In genomic region chr3:18516170-18516569, GRCh38 we compare ENCODE assay signal across 8 cellular contexts.
DNase-seq lines count a peak whose midpoint lies in the region; TF ChIP-seq lines count a peak whose summit lies in the region.
"Not testable (repeated sequence)": the region's sequence is repeated elsewhere in the genome, so short reads cannot be mapped to it uniquely, and the experiment has no call there.

No MANE protein-coding gene starts in this region.

- peak overlapping the region; percentile 40 for H3K4me2 ChIP-seq in H9 (ENCODE audit: insufficient read depth, insufficient read length, low read length)
- not testable (repeated sequence) for H3K4me2 ChIP-seq in PC-9; neuronal stem cell (ENCODE audit: insufficient read depth, low read length, poor library complexity, severe bottlenecking)

- H3K27ac ChIP-seq in H9 (ENCODE audit: insufficient read length, low read depth, low read length); HUES6 (ENCODE audit: low read depth, low read length); PC-9; endodermal cell (ENCODE audit: low read depth, low read length); iPS-18a (ENCODE audit: low read length); neuronal stem cell (replicated peaks; ENCODE audit: low read length): not testable (repeated sequence)

- H2BK15ac ChIP-seq in H9 (ENCODE audit: low read depth, low read length); neuronal stem cell (ENCODE audit: low read length): not testable (repeated sequence)

- not testable (repeated sequence) for H3K4ac ChIP-seq in H9 (ENCODE audit: low read depth, low read length); neuronal stem cell (ENCODE audit: low read length)

- H3K9ac ChIP-seq in H9 (ENCODE audit: extremely low read depth, insufficient read length, low read length) = peak overlapping the region; percentile 23
- peak overlapping the region; percentile 64 for H3K9ac ChIP-seq in HUES6 (ENCODE audit: low read length)
- H3K9ac ChIP-seq in endodermal cell (ENCODE audit: extremely low read depth, low read length, poor library complexity, severe bottlenecking); iPS-18a (ENCODE audit: low read length); neuronal stem cell (ENCODE audit: low read depth, low read length, poor library complexity): not testable (repeated sequence)

- H2BK120ac ChIP-seq in H9 (ENCODE audit: low read depth, low read length, poor library complexity, severe bottlenecking); neuronal stem cell (ENCODE audit: low read depth, low read length): not testable (repeated sequence)

- not testable (repeated sequence) for H3K36me3 Mint-ChIP-seq in H9 (ENCODE audit: insufficient read depth in 1 of 3, low read depth in 3 of 3); endodermal cell (ENCODE audit: low read depth); nephron (ENCODE audit: low read depth)

- H3K23ac ChIP-seq in H9 (ENCODE audit: insufficient read length, low read depth, low read length); neuronal stem cell (ENCODE audit: low read depth, low read length, poor library complexity): not testable (repeated sequence)

- H3K4me3 Mint-ChIP-seq in H9 (peak overlapping the region; percentile 74 to 81), endodermal cell (peak overlapping the region; percentile 61), nephron (peak overlapping the region; percentile 57 to 61 (median 61))

- not testable (repeated sequence) for H3K27me3 ChIP-seq in H9 (ENCODE audit: insufficient read depth, low read length); HUES6 (ENCODE audit: control insufficient read depth, insufficient read depth, low read length); PC-9 (ENCODE audit: insufficient read depth, low read depth); endodermal cell (ENCODE audit: control insufficient read depth, insufficient read depth, low read length, poor library complexity, severe bottlenecking); iPS-18a (ENCODE audit: control insufficient read depth, insufficient read depth, low read length); neuronal stem cell (ENCODE audit: control insufficient read depth in 3 of 3, insufficient read depth in 3 of 3, low read depth in 1 of 3, low read length in 3 of 3)

- H3K23me2 ChIP-seq in H9 (ENCODE audit: insufficient read length, low read depth, low read length, poor library complexity, severe bottlenecking) = not testable (repeated sequence)

- peak overlapping the region in 2 of 3 experiments; percentile 82 to 91; a peak in 5 of 7 replicates for H3K27ac Mint-ChIP-seq in H9
- peak overlapping the region; percentile 92 for H3K27ac Mint-ChIP-seq in endodermal cell
- not testable (repeated sequence) for H3K27ac Mint-ChIP-seq in nephron

- H3K9me2 ChIP-seq in PC-9 (ENCODE audit: insufficient read depth) = not testable (repeated sequence)

- POLR2A ChIA-PET in PC-9 (lab: Charles Lee; ENCODE audit: unreplicated experiment) = not testable (repeated sequence)

- not testable (repeated sequence) for H4K8ac ChIP-seq in H9 (replicated peaks; ENCODE audit: insufficient read length, low read depth, low read length); neuronal stem cell (ENCODE audit: low read depth, low read length)

- not testable (repeated sequence) for H2BK5ac ChIP-seq in H9 (ENCODE audit: insufficient read length, low read length); neuronal stem cell (ENCODE audit: low read length)

- not testable (repeated sequence) for TF ChIP-seq CTCF in H9 (conservative IDR thresholded peaks at IDR 0.05); PC-9 (conservative IDR thresholded peaks at IDR 0.05); endodermal cell (conservative IDR thresholded peaks at IDR 0.05); nephron (IDR thresholded peaks at IDR 0.05; ENCODE audit: unreplicated experiment in 3 of 3)

- H3K9me3 Mint-ChIP-seq in H9, endodermal cell, nephron: not testable (repeated sequence)

- H3K18ac ChIP-seq in H9 (ENCODE audit: insufficient read length, low read depth, low read length); neuronal stem cell (ENCODE audit: low read length): not testable (repeated sequence)

- not testable (repeated sequence) for H3K79me1 ChIP-seq in H9 (ENCODE audit: insufficient read depth, low read depth, low read length, poor library complexity, severe bottlenecking); neuronal stem cell (ENCODE audit: low read depth, low read length)

- not testable (repeated sequence) for H3K27me3 Mint-ChIP-seq in H9 (ENCODE audit: low read depth); endodermal cell (ENCODE audit: insufficient read depth); nephron (ENCODE audit: low read depth)

- H3K79me2 ChIP-seq in H9 (ENCODE audit: insufficient read depth, low read length); PC-9 (ENCODE audit: low read depth): not testable (repeated sequence)

- H2BK12ac ChIP-seq in H9 (ENCODE audit: insufficient read length, low read depth, low read length); neuronal stem cell (ENCODE audit: low read length): not testable (repeated sequence)

- not testable (repeated sequence) for H3K4me1 Mint-ChIP-seq in H9, nephron
- H3K4me1 Mint-ChIP-seq in endodermal cell = peaks cover 15% of the 10 kb centered on the region

- not testable (repeated sequence) for H3K4me1 ChIP-seq in H9 (ENCODE audit: insufficient read depth, low read length); HUES6 (ENCODE audit: control insufficient read depth, insufficient read depth, low read length); PC-9 (replicated peaks; ENCODE audit: insufficient read depth); endodermal cell (ENCODE audit: control insufficient read depth, insufficient read depth, low read length); iPS-18a (ENCODE audit: control insufficient read depth, low read depth, low read length); neuronal stem cell (ENCODE audit: control insufficient read depth in 2 of 2, insufficient read depth in 1 of 2, low read depth in 1 of 2, low read length in 2 of 2)

- H2BK20ac ChIP-seq in H9 (ENCODE audit: low read depth, low read length, poor library complexity, severe bottlenecking) = not testable (repeated sequence)

- CTCF ChIA-PET in PC-9 (lab: Charles Lee) = not testable (repeated sequence)

- WGBS in H9 (ENCODE audit: extremely low coverage, insufficient read length, low lambda C conversion rate) = no CpG with 5 or more reads among the region's 19 CpGs
- WGBS in endodermal cell (ENCODE audit: insufficient coverage in 1 of 2, insufficient read length in 1 of 2), 2 experiments = 70 to 79% methylated on average over 14 to 16 of the region's 19 CpGs
- WGBS in neuronal stem cell (ENCODE audit: extremely low coverage in 2 of 2, insufficient read length in 2 of 2, insufficient replicate concordance in 1 of 2), 2 donors = no CpG with 5 or more reads among the region's 19 CpGs

- H2AK5ac ChIP-seq in H9 (ENCODE audit: insufficient read length, low read length); neuronal stem cell (ENCODE audit: low read depth, low read length): not testable (repeated sequence)

- peak; percentile 2 for DNase-seq in DMS53 (lab: John Stamatoyannopoulos, UW)
- not testable (repeated sequence) for DNase-seq in H9; PC-9; endodermal cell; neuronal stem cell (ENCODE audit: low spot score)

- not testable (repeated sequence) for H4K91ac ChIP-seq in H9 (ENCODE audit: insufficient read length, low read depth, low read length); neuronal stem cell (ENCODE audit: low read depth, low read length, poor library complexity)

- H3K56ac ChIP-seq in H9 (ENCODE audit: insufficient read length, low read depth, low read length) = not testable (repeated sequence)

- not testable (repeated sequence) for H3T11ph ChIP-seq in H9 (ENCODE audit: low read length)

- H3K36me3 ChIP-seq in HUES6 (ENCODE audit: control insufficient read depth, insufficient read depth, low read length); PC-9 (ENCODE audit: low read depth); endodermal cell (ENCODE audit: control insufficient read depth, insufficient read depth, low read length); iPS-18a (ENCODE audit: control insufficient read depth, low read depth, low read length); neuronal stem cell (replicated peaks in 1 of 2; ENCODE audit: control insufficient read depth in 2 of 2, insufficient read depth in 2 of 2, low read length in 2 of 2): not testable (repeated sequence)

- not testable (repeated sequence) for H4K5ac ChIP-seq in H9 (ENCODE audit: insufficient read length, low read depth, low read length)

- intact Hi-C loops in PC-9 (cut with micrococcal nuclease; ENCODE audit: unreplicated experiment) = not testable (repeated sequence)

- H3K4me3 ChIP-seq in HUES6 (ENCODE audit: low read depth, low read length) (peak overlapping the region; percentile 70), endodermal cell (ENCODE audit: low read length) (peak overlapping the region; percentile 30), iPS-18a (ENCODE audit: low read length) (peak overlapping the region; percentile 43)
- not testable (repeated sequence) for H3K4me3 ChIP-seq in PC-9; neuronal stem cell (ENCODE audit: low read length in 2 of 2)

- not testable (repeated sequence) for H3K9me3 ChIP-seq in H9 (ENCODE audit: control insufficient read depth, low read depth, low read length); PC-9 (ENCODE audit: insufficient read depth, low read depth); endodermal cell (ENCODE audit: control insufficient read depth, low read length); iPS-18a (ENCODE audit: control insufficient read depth, low read depth, low read length); neuronal stem cell (replicated peaks in 1 of 2; ENCODE audit: control insufficient read depth in 2 of 2, insufficient read depth in 1 of 2, low read depth in 1 of 2, low read length in 2 of 2)
- peaks cover 10% of the 10 kb centered on the region for H3K9me3 ChIP-seq in HUES6 (ENCODE audit: control insufficient read depth, insufficient read depth, low read depth, low read length)

- BruUV-seq in PC-9 (replicated peaks; lab: Mats Ljungman, UMichigan) = not testable (repeated sequence)

- not testable (repeated sequence) for H4K20me1 ChIP-seq in H9 (ENCODE audit: control insufficient read depth, insufficient read depth, insufficient read length); PC-9 (ENCODE audit: insufficient read depth)

- H2AFZ ChIP-seq in H9 (ENCODE audit: low read length) = not testable (repeated sequence)
- H2AFZ ChIP-seq in PC-9 (peak overlapping the region; percentile 53; the same call in 1 of the 2 replicates), neuronal stem cell (ENCODE audit: low read length) (peak overlapping the region; percentile 72)

- not testable (repeated sequence) for H3F3A ChIP-seq in PC-9 (ENCODE audit: insufficient read depth, low read depth)

- H3K14ac ChIP-seq in H9 (ENCODE audit: insufficient read depth, low read length) = peak overlapping the region; percentile 80; the same call in 1 of the 2 replicates
- not testable (repeated sequence) for H3K14ac ChIP-seq in neuronal stem cell (ENCODE audit: low read length)
